28 cellular contexts compared by ENCODE assay signal in the genomic region with DNA sequence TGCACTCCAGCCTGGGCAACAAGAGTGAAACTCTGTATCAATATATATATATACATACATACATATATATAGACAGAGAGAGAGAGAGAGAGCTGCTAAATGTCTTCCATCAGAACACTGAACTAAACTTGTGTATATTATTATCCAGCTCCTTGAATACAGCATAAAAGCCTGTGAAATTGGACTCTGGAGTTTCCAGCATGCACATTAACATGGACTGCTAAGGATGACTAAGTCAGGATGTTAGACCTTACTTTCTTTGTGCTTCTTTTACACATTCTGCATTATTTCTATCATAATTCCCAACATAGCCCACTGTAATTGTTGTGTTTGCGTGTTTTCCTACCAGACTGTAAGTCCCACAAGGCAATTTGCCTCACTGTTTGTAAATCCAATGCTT.
"Had no signal": no experiment of that assay in that cellular context is flagged by ENCODE, and none has a peak within 500 bp of the region (broad histone marks: within the 10 kb centered on the region; RNA-seq: fewer than 3 reads in every experiment).

No MANE protein-coding gene starts in this region.

- H3K4me1 ChIP-seq: neural progenitor cell, parathyroid adenoma, psoas muscle, right lobe of liver, sigmoid colon, spleen, testis, tibial artery, transverse colon, upper lobe of right lung, uterus had no signal

- H3K4me2 ChIP-seq: neural progenitor cell had no signal

- ATAC-seq: natural killer cell; psoas muscle; right cardiac atrium; right lobe of liver; stimulated activated memory B cell treated with anti-CD40 and anti-IgM and Interleukin-4, amounts not matched to agents 10 μg/mL and 1 μg/mL and 100 μg/mL, for 72 hours; stimulated activated naive CD8-positive, alpha-beta T cell treated with anti-CD3 and anti-CD28 coated beads, Interleukin-15, amount 100 ng/mL, for 72 hours; stimulated activated naive CD8-positive, alpha-beta T cell treated with anti-CD3 and anti-CD28 coated beads, Interleukin-15, Interleukin-2, amounts not matched to agents 100 U/mL and 50 U/mL, for 24 hours; upper lobe of right lung had no signal

- H2AFZ ChIP-seq: neural progenitor cell, parathyroid adenoma had no signal

- DNase-seq: natural killer cell; occipital lobe; ovary; posterior cingulate gyrus; psoas muscle; right cardiac atrium; right lobe of liver; sigmoid colon; small intestine; spleen; stimulated activated CD4-positive, alpha-beta T cell treated with anti-CD3 and anti-CD28 coated beads, Interleukin-12 subunit alpha, Interleukin-12 subunit beta, amount 100 ng/mL, for 4 hours; stimulated activated CD4-positive, alpha-beta T cell treated with anti-CD3 and anti-CD28 coated beads, Interleukin-1b, Interleukin-23, amount 100 ng/mL, for 48 hours; stimulated activated CD4-positive, alpha-beta T cell treated with anti-CD3 and anti-CD28 coated beads, Interleukin-4, amount 100 ng/mL, for 1 hour; stimulated activated CD4-positive, alpha-beta T cell treated with anti-CD3 and anti-CD28 coated beads, Interleukin-4, amount 100 ng/mL, for 4 hours; stimulated activated CD8-positive, alpha-beta memory T cell treated with anti-CD3 and anti-CD28 coated beads, Interleukin-4, amount 100 ng/mL, for 48 hours; stimulated activated naive CD4-positive, alpha-beta T cell; stimulated activated naive CD8-positive, alpha-beta T cell treated with anti-CD3 and anti-CD28 coated beads, Interleukin-15, amount 100 ng/mL, for 72 hours; stimulated activated naive CD8-positive, alpha-beta T cell treated with anti-CD3 and anti-CD28 coated beads, Interleukin-15, Interleukin-2, amounts not matched to agents 100 U/mL and 50 U/mL, for 24 hours; substantia nigra; testis; tibial artery; transverse colon; upper lobe of right lung; uterus had no signal

- H3K27ac ChIP-seq: neural progenitor cell, ovary, parathyroid adenoma, psoas muscle, right lobe of liver, sigmoid colon, spleen, suprapubic skin, testis, tibial artery, transverse colon, upper lobe of right lung, uterus had no signal

- H3K9ac ChIP-seq: neural progenitor cell, parathyroid adenoma had no signal

- H3K9me3 ChIP-seq: ovary, suprapubic skin, testis, transverse colon, upper lobe of right lung, uterus had no signal

- H3K79me2 ChIP-seq: parathyroid adenoma had no signal

- H3K27me3 ChIP-seq: neural progenitor cell, ovary, right lobe of liver, sigmoid colon, spleen, suprapubic skin, testis, tibial artery, transverse colon, upper lobe of right lung, uterus had no signal

- H3K4me3 ChIP-seq: neural progenitor cell, ovary, psoas muscle, right lobe of liver, sigmoid colon, spleen, suprapubic skin, testis, tibial artery, transverse colon, upper lobe of right lung, uterus had no signal

- H3K36me3 ChIP-seq: neural progenitor cell, ovary, right lobe of liver, sigmoid colon, spleen, suprapubic skin, tibial artery, transverse colon, upper lobe of right lung, uterus had no signal
